1 cellular context compared by ENCODE assay signal in genomic region chr6:88545991-88546390, GRCh38.
TF ChIP-seq lines count a peak whose summit lies in the region.

No MANE protein-coding gene starts in this region.

TF ChIP-seq in GM12878, 131 proteins besides CTCF, POLR2A, EP300 and RAD21 (continued from another document):
- TF ChIP-seq, protein P1, sequence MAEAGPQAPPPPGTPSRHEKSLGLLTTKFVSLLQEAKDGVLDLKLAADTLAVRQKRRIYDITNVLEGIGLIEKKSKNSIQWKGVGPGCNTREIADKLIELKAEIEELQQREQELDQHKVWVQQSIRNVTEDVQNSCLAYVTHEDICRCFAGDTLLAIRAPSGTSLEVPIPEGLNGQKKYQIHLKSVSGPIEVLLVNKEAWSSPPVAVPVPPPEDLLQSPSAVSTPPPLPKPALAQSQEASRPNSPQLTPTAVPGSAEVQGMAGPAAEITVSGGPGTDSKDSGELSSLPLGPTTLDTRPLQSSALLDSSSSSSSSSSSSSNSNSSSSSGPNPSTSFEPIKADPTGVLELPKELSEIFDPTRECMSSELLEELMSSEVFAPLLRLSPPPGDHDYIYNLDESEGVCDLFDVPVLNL (IDR thresholded peaks at IDR 0.05; ENCODE audit: low read depth, low read length) = no peak
- no peak for TF ChIP-seq EZH2 (IDR thresholded peaks at IDR 0.05; ENCODE audit: borderline replicate concordance, control insufficient read depth, low read depth, low read length)
- no peak for TF ChIP-seq HDAC2 (IDR thresholded peaks at IDR 0.05)
- no peak for TF ChIP-seq NFXL1 (IDR thresholded peaks at IDR 0.05; ENCODE audit: borderline replicate concordance)
- TF ChIP-seq SIN3A (IDR thresholded peaks at IDR 0.05; ENCODE audit: low read depth, low read length) = no peak
- no peak for TF ChIP-seq ZNF592 (IDR thresholded peaks at IDR 0.05)
- no peak for TF ChIP-seq CHD2 (IDR thresholded peaks at IDR 0.05; ENCODE audit: borderline replicate concordance, low read depth, low read length)
- no peak for TF ChIP-seq ZNF24 (IDR thresholded peaks at IDR 0.05)
- TF ChIP-seq RAD51 (IDR thresholded peaks at IDR 0.05) = no peak
- TF ChIP-seq, protein P2, sequence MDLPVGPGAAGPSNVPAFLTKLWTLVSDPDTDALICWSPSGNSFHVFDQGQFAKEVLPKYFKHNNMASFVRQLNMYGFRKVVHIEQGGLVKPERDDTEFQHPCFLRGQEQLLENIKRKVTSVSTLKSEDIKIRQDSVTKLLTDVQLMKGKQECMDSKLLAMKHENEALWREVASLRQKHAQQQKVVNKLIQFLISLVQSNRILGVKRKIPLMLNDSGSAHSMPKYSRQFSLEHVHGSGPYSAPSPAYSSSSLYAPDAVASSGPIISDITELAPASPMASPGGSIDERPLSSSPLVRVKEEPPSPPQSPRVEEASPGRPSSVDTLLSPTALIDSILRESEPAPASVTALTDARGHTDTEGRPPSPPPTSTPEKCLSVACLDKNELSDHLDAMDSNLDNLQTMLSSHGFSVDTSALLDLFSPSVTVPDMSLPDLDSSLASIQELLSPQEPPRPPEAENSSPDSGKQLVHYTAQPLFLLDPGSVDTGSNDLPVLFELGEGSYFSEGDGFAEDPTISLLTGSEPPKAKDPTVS (IDR thresholded peaks at IDR 0.05; ENCODE audit: low read depth, low read length) = no peak
- TF ChIP-seq BRCA1 (IDR thresholded peaks at IDR 0.05; ENCODE audit: low read depth, low read length) = no peak
- TF ChIP-seq RBBP5 (conservative IDR thresholded peaks at IDR 0.05) = no peak
- TF ChIP-seq TCF7 (IDR thresholded peaks at IDR 0.05; ENCODE audit: borderline replicate concordance) = no peak
- TF ChIP-seq ZBTB11 (CRISPR knock-in tag; IDR thresholded peaks at IDR 0.05) = no peak
TF ChIP-seq in GM12878: peak in this region for 0.
